1 cellular context compared by ENCODE assay signal in the genomic region with DNA sequence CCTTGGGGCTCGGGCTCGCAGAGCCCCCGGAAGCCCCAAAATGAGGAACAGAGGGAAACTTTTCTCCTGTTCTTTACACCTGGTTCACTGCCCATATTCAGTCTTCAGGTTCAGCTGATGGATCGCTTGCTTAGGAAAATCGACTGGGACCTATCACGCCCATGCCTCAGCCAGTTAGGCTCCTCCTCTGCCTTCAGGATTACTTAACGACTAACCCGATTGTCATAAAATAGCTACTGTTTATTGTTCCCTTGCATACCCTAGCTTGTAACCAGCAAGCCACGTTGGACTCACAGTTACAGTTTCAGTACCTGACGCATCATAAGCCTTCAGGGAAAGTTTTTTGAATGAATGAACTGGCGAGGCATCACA.
TF ChIP-seq lines count a peak whose summit lies in the region.

No MANE protein-coding gene starts in this region.

TF ChIP-seq in IMR-90, 13 proteins besides CTCF, POLR2A, EP300 and RAD21 (continued from another document):
- TF ChIP-seq, protein P1, sequence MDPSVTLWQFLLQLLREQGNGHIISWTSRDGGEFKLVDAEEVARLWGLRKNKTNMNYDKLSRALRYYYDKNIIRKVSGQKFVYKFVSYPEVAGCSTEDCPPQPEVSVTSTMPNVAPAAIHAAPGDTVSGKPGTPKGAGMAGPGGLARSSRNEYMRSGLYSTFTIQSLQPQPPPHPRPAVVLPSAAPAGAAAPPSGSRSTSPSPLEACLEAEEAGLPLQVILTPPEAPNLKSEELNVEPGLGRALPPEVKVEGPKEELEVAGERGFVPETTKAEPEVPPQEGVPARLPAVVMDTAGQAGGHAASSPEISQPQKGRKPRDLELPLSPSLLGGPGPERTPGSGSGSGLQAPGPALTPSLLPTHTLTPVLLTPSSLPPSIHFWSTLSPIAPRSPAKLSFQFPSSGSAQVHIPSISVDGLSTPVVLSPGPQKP (IDR thresholded peaks at IDR 0.05; ENCODE audit: borderline replicate concordance, low read depth, low read length): no peak
- TF ChIP-seq MXI1 (IDR thresholded peaks at IDR 0.05; ENCODE audit: borderline replicate concordance, low read depth, low read length) (no peak; the same call in 1 of the 2 replicates), RCOR1 (IDR thresholded peaks at IDR 0.05; ENCODE audit: insufficient replicate concordance, low read length) (no peak), NFE2L2 (IDR thresholded peaks at IDR 0.05; ENCODE audit: low read depth, low read length) (no peak), MAFK (IDR thresholded peaks at IDR 0.05; ENCODE audit: low read depth, low read length) (no peak)
